In the genomic region with DNA sequence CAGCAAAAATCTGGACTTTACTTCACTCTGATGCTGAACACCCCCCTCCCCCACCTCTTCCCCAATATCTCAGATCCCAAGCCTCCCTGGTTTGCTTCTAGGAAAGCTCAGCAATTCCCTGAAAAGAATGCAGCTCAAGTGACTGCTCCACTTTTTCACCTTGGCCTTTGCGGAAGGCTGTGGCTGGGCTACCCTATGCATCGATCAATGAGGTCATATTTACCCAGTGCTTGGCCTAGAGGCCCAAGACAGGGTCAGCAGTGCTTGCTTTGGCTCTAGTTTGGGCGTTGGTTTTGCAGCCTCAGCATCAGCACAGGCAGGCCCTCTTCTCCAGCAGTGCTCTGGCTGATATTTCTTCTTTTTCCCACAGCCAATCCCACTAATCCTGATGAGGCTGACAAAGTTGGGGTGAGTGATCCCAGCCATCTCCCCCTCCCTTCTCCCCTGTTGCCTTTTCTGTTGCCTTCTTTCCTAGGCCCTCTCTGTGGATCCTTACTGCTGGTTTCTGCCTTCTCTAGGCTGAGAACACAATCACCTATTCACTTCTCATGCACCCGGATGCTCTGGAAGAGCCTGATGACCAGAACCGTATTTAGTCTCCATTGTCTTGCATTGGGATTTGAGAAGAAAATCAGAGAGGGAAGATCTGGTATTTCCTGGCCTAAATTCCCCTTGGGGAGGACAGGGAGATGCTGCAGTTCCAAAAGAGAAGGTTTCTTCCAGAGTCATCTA, we compare ENCODE assay signal across 2 cellular contexts.
TF ChIP-seq lines count a peak whose summit lies in the region.

No MANE protein-coding gene starts in this region.

TF ChIP-seq in GM23338, 12 proteins besides CTCF, POLR2A, EP300 and RAD21 (continues in another document):
- TF ChIP-seq POLR2AphosphoS5 (IDR thresholded peaks at IDR 0.05; ENCODE audit: low read depth) (no peak), EZH2phosphoT487 (IDR thresholded peaks at IDR 0.05; ENCODE audit: unreplicated experiment) (no peak), EZH2 (IDR thresholded peaks at IDR 0.05; ENCODE audit: low read depth, unreplicated experiment) (no peak), CREB1 (CRISPR knock-in tag; IDR thresholded peaks at IDR 0.05; ENCODE audit: low read depth) (no peak), ETS1 (IDR thresholded peaks at IDR 0.05) (no peak), JUNB (IDR thresholded peaks at IDR 0.05; ENCODE audit: unreplicated experiment) (no peak), STAT1 (IDR thresholded peaks at IDR 0.05; ENCODE audit: unreplicated experiment) (no peak), ZNF114 (CRISPR knock-in tag; IDR thresholded peaks at IDR 0.05) (no peak)
- TF ChIP-seq, protein P1, sequence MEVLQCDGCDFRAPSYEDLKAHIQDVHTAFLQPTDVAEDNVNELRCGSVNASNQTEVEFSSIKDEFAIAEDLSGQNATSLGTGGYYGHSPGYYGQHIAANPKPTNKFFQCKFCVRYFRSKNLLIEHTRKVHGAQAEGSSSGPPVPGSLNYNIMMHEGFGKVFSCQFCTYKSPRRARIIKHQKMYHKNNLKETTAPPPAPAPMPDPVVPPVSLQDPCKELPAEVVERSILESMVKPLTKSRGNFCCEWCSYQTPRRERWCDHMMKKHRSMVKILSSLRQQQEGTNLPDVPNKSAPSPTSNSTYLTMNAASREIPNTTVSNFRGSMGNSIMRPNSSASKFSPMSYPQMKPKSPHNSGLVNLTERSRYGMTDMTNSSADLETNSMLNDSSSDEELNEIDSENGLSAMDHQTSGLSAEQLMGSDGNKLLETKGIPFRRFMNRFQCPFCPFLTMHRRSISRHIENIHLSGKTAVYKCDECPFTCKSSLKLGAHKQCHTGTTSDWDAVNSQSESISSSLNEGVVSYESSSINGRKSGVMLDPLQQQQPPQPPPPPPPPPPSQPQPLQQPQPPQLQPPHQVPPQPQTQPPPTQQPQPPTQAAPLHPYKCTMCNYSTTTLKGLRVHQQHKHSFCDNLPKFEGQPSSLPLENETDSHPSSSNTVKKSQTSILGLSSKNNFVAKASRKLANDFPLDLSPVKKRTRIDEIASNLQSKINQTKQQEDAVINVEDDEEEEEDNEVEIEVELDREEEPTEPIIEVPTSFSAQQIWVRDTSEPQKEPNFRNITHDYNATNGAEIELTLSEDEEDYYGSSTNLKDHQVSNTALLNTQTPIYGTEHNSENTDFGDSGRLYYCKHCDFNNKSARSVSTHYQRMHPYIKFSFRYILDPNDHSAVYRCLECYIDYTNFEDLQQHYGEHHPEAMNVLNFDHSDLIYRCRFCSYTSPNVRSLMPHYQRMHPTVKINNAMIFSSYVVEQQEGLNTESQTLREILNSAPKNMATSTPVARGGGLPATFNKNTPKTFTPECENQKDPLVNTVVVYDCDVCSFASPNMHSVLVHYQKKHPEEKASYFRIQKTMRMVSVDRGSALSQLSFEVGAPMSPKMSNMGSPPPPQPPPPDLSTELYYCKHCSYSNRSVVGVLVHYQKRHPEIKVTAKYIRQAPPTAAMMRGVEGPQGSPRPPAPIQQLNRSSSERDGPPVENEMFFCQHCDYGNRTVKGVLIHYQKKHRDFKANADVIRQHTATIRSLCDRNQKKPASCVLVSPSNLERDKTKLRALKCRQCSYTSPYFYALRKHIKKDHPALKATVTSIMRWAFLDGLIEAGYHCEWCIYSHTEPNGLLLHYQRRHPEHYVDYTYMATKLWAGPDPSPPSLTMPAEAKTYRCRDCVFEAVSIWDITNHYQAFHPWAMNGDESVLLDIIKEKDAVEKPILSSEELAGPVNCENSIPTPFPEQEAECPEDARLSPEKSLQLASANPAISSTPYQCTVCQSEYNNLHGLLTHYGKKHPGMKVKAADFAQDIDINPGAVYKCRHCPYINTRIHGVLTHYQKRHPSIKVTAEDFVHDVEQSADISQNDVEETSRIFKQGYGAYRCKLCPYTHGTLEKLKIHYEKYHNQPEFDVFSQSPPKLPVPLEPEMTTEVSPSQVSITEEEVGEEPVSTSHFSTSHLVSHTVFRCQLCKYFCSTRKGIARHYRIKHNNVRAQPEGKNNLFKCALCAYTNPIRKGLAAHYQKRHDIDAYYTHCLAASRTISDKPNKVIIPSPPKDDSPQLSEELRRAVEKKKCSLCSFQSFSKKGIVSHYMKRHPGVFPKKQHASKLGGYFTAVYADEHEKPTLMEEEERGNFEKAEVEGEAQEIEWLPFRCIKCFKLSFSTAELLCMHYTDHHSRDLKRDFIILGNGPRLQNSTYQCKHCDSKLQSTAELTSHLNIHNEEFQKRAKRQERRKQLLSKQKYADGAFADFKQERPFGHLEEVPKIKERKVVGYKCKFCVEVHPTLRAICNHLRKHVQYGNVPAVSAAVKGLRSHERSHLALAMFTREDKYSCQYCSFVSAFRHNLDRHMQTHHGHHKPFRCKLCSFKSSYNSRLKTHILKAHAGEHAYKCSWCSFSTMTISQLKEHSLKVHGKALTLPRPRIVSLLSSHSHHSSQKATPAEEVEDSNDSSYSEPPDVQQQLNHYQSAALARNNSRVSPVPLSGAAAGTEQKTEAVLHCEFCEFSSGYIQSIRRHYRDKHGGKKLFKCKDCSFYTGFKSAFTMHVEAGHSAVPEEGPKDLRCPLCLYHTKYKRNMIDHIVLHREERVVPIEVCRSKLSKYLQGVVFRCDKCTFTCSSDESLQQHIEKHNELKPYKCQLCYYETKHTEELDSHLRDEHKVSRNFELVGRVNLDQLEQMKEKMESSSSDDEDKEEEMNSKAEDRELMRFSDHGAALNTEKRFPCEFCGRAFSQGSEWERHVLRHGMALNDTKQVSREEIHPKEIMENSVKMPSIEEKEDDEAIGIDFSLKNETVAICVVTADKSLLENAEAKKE (CRISPR knock-in tag; IDR thresholded peaks at IDR 0.05): no peak

TF ChIP-seq in HepG2, 621 proteins besides CTCF, POLR2A, EP300 and RAD21 (continues in another document):
- TF ChIP-seq PITX1 (CRISPR knock-in tag; IDR thresholded peaks at IDR 0.05): 0 out of 2 replicates have a peak, but pooled peaks have one; percentile 14
- peak; percentile 55; the same call in 1 of the 2 replicates for TF ChIP-seq NR2C2 (CRISPR knock-in tag; IDR thresholded peaks at IDR 0.05; ENCODE audit: borderline replicate concordance)
- no peak for TF ChIP-seq NFIC (IDR thresholded peaks at IDR 0.05; ENCODE audit: low read length)
- no peak for TF ChIP-seq TRIM24 (CRISPR knock-in tag; IDR thresholded peaks at IDR 0.05)
- no peak; the same call in 1 of the 2 replicates for TF ChIP-seq GABPB1 (CRISPR knock-in tag; IDR thresholded peaks at IDR 0.05)
- no peak for TF ChIP-seq AFF4 (CRISPR knock-in tag; IDR thresholded peaks at IDR 0.05)
- TF ChIP-seq ATF2 (CRISPR knock-in tag; IDR thresholded peaks at IDR 0.05): peak; percentile 52; the same call in 1 of the 2 replicates
- TF ChIP-seq, protein P2, sequence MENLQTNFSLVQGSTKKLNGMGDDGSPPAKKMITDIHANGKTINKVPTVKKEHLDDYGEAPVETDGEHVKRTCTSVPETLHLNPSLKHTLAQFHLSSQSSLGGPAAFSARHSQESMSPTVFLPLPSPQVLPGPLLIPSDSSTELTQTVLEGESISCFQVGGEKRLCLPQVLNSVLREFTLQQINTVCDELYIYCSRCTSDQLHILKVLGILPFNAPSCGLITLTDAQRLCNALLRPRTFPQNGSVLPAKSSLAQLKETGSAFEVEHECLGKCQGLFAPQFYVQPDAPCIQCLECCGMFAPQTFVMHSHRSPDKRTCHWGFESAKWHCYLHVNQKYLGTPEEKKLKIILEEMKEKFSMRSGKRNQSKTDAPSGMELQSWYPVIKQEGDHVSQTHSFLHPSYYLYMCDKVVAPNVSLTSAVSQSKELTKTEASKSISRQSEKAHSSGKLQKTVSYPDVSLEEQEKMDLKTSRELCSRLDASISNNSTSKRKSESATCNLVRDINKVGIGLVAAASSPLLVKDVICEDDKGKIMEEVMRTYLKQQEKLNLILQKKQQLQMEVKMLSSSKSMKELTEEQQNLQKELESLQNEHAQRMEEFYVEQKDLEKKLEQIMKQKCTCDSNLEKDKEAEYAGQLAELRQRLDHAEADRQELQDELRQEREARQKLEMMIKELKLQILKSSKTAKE (CRISPR knock-in tag; IDR thresholded peaks at IDR 0.05; ENCODE audit: borderline replicate concordance): peak; percentile 29; the same call in 1 of the 2 replicates
- TF ChIP-seq RARA (CRISPR knock-in tag; IDR thresholded peaks at IDR 0.05): peak; percentile 89
- peak; percentile 18; the same call in 1 of the 2 replicates for TF ChIP-seq ZFY (CRISPR knock-in tag; IDR thresholded peaks at IDR 0.05)
- peak; percentile 46; the same call in 1 of the 2 replicates for TF ChIP-seq MAFF (IDR thresholded peaks at IDR 0.05; ENCODE audit: low read depth, low read length)
- TF ChIP-seq ZFX (CRISPR knock-in tag; IDR thresholded peaks at IDR 0.05; ENCODE audit: low read depth): peak; percentile 40; the same call in 1 of the 2 replicates
- peak; percentile 73 for TF ChIP-seq ARID5B (CRISPR knock-in tag; IDR thresholded peaks at IDR 0.05)
- peak; percentile 37; the same call in 1 of the 2 replicates for TF ChIP-seq HNF4A (CRISPR knock-in tag; IDR thresholded peaks at IDR 0.05)
- 0 out of 2 replicates have a peak, but pooled peaks have one; percentile 17 for TF ChIP-seq HOXA3 (CRISPR knock-in tag; IDR thresholded peaks at IDR 0.05)
- peak; percentile 84; the same call in 1 of the 2 replicates for TF ChIP-seq FOXA3 (CRISPR knock-in tag; IDR thresholded peaks at IDR 0.05)
- peak; percentile 69 for TF ChIP-seq GATAD2A (CRISPR knock-in tag; IDR thresholded peaks at IDR 0.05)
- peak; percentile 52; the same call in 1 of the 2 replicates for TF ChIP-seq HDAC2 (CRISPR knock-in tag; IDR thresholded peaks at IDR 0.05)
- TF ChIP-seq HMG20A (CRISPR knock-in tag; IDR thresholded peaks at IDR 0.05; ENCODE audit: borderline replicate concordance): peak; percentile 23; the same call in 1 of the 2 replicates
- TF ChIP-seq HDAC1 (CRISPR knock-in tag; IDR thresholded peaks at IDR 0.05): peak; percentile 29; the same call in 1 of the 2 replicates
- peak; percentile 49; the same call in 1 of the 2 replicates for TF ChIP-seq RXRB (CRISPR knock-in tag; IDR thresholded peaks at IDR 0.05; ENCODE audit: borderline replicate concordance)
- peak; percentile 33; the same call in 1 of the 2 replicates for TF ChIP-seq SALL1 (CRISPR knock-in tag; IDR thresholded peaks at IDR 0.05)
- 0 out of 2 replicates have a peak, but pooled peaks have one; percentile 28 for TF ChIP-seq ATF3 (CRISPR knock-in tag; IDR thresholded peaks at IDR 0.05)
- TF ChIP-seq NR2F6 (IDR thresholded peaks at IDR 0.05): peak; percentile 83
- peak; percentile 60 for TF ChIP-seq NR2F6 (CRISPR knock-in tag; IDR thresholded peaks at IDR 0.05)
- peak; percentile 92 for TF ChIP-seq ONECUT2 (CRISPR knock-in tag; IDR thresholded peaks at IDR 0.05)
- no peak for TF ChIP-seq ZFP82 (CRISPR knock-in tag; IDR thresholded peaks at IDR 0.05; ENCODE audit: borderline replicate concordance)
